ENCODE assay signal across 10 cellular contexts in the genomic region with DNA sequence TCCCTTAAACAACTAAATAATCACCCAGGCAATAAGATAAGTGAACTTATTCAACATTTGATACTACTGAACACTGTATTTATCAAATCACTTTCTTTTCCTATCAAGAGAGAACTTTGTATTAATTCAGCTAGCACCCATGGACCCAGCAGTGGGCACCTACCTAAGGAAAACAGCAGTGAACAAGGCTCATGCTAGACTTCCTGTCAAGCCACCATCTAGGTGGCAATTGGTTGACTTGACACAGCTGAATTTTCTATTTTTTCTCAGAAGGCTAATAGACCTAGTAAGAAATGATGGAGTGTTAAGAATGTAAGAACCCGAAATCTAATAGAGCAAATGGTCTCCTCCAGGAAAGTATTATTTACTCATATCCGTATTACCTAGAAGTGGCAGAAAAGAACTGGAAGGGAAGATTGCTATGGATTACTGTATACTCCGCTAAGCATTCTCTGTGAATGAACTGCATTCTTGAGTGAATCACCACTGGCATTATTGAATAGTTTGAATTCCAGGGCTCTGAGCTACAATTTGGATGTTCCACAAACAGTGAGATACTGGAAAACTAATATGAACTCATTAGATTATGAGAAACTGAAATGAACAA.
DNase-seq lines count a peak whose midpoint lies in the region; ATAC-seq and TF ChIP-seq lines count a peak whose summit lies in the region.
"Had no signal": no experiment of that assay in that cellular context is flagged by ENCODE, and none has a peak within 500 bp of the region (broad histone marks: within the 10 kb centered on the region; RNA-seq: fewer than 3 reads in every experiment).

No MANE protein-coding gene starts in this region.

- DNase-seq in MCF 10A (ENCODE audit: unreplicated experiment) (peak; percentile 67), breast epithelium (ENCODE audit: low spot score in 2 of 2) (no peak), astrocyte of the cerebellum (ENCODE audit: low read depth) (peak; percentile 81), iris pigment epithelial cell (ENCODE audit: low read depth) (peak; percentile 92), upper lobe of left lung (no peak), left colon (no peak), midbrain (lab: John Stamatoyannopoulos, UW) (no peak), type B pancreatic cell (ENCODE audit: extremely low spot score, unreplicated experiment) (no peak)
- DNase-seq: NCI-H2029 had no signal

- no peak for TF ChIP-seq CTCF in MCF 10A (IDR thresholded peaks at IDR 0.05; ENCODE audit: unreplicated experiment)
- no peak for TF ChIP-seq CTCF in breast epithelium (IDR thresholded peaks at IDR 0.05)
- no peak for TF ChIP-seq CTCF in astrocyte of the cerebellum (IDR thresholded peaks at IDR 0.05; ENCODE audit: low read depth, low read length, missing control alignments)
- TF ChIP-seq CTCF in upper lobe of left lung (IDR thresholded peaks at IDR 0.05) = no peak
- TF ChIP-seq CTCF in type B pancreatic cell (conservative IDR thresholded peaks at IDR 0.05) = no peak

- CTCF ChIA-PET in MCF 10A (lab: Yijun Ruan, JAX) = no interaction called here

- H3K9me3 ChIP-seq in breast epithelium = no peaks in the 10 kb centered on the region
- no peaks in the 10 kb centered on the region for H3K9me3 ChIP-seq in upper lobe of left lung

- H3K27ac Mint-ChIP-seq in MCF 10A (ENCODE audit: low read depth, unreplicated experiment) (peak overlapping the region; percentile 77), type B pancreatic cell (no peak overlapping the region)

- no peaks in the 10 kb centered on the region for H3K4me1 ChIP-seq in breast epithelium
- no peaks in the 10 kb centered on the region for H3K4me1 ChIP-seq in upper lobe of left lung

- H3K27me3 Mint-ChIP-seq in MCF 10A (ENCODE audit: insufficient read depth, unreplicated experiment) (no peaks in the 10 kb centered on the region), type B pancreatic cell (no peaks in the 10 kb centered on the region)

- TF ChIP-seq POLR2A in breast epithelium (IDR thresholded peaks at IDR 0.05) (no peak), upper lobe of left lung (IDR thresholded peaks at IDR 0.05) (no peak)

- H3K4me3 ChIP-seq in breast epithelium = no peak overlapping the region
- H3K4me3 ChIP-seq in astrocyte of the cerebellum (ENCODE audit: low read depth, low read length) = no peak overlapping the region
- no peak overlapping the region for H3K4me3 ChIP-seq in upper lobe of left lung

- in situ Hi-C loops in astrocyte of the cerebellum (cut with HindIII; ENCODE audit: low sequenced_read_pairs) = no loop called here

- H3K27me3 ChIP-seq in breast epithelium = no peaks in the 10 kb centered on the region
- H3K27me3 ChIP-seq in upper lobe of left lung = no peaks in the 10 kb centered on the region

- 83 to 89% methylated on average over 3 of the region's 3 CpGs for WGBS in upper lobe of left lung, 2 donors

- H3K4me3 Mint-ChIP-seq in MCF 10A (ENCODE audit: unreplicated experiment) = no peak overlapping the region
- H3K4me3 Mint-ChIP-seq in type B pancreatic cell = no peak overlapping the region

- intact Hi-C loops in MCF 10A (cut with micrococcal nuclease) = no loop called here
- intact Hi-C loops in breast epithelium (cut with DNase I; ENCODE audit: low total_unique reads) = no loop called here
- intact Hi-C loops in left colon (cut with DNase I, micrococcal nuclease) = no loop called here

- H3K27ac ChIP-seq in breast epithelium (peak overlapping the region in 1 of 2 donors; percentile 48), upper lobe of left lung (no peak overlapping the region)
- H3K27ac ChIP-seq: 22Rv1 had no signal

- H3K36me3 ChIP-seq in breast epithelium (no peaks in the 10 kb centered on the region), upper lobe of left lung (no peaks in the 10 kb centered on the region)

- no peak for TF ChIP-seq EP300 in upper lobe of left lung (IDR thresholded peaks at IDR 0.05)

- POLR2A ChIA-PET in MCF 10A (lab: Yijun Ruan, JAX) = interaction anchor here (0.5 to 2.5 kb wide), 3 partner anchors 10 to 1978 kb away, joined by 3 to 12 read pairs (median 3); no protein-coding TSS in a partner anchor

- ATAC-seq in upper lobe of left lung (ENCODE audit: low FRiP score in 2 of 2) (peak; percentile 49 to 88), left colon (no peak)

- BruUV-seq in MCF 10A (replicated peaks; lab: Mats Ljungman, UMichigan) = TSS peak; percentile 78

- H3K36me3 Mint-ChIP-seq in MCF 10A (ENCODE audit: insufficient read depth, unreplicated experiment) (no peaks in the 10 kb centered on the region), type B pancreatic cell (no peaks in the 10 kb centered on the region)

- peaks cover 37% of the 10 kb centered on the region for H3K4me1 Mint-ChIP-seq in MCF 10A (ENCODE audit: insufficient read depth, unreplicated experiment)
- H3K4me1 Mint-ChIP-seq in type B pancreatic cell (ENCODE audit: unreplicated experiment) = peaks cover 6% of the 10 kb centered on the region

- H3K9me3 Mint-ChIP-seq in MCF 10A (ENCODE audit: unreplicated experiment) (no peaks in the 10 kb centered on the region), type B pancreatic cell (no peaks in the 10 kb centered on the region)

Comparison
In these comparisons a context has a peak if more than half of its experiments do, and no peak if none do; other contexts are left out.
1. DNase-seq: peak in MCF 10A (single experiment), astrocyte of the cerebellum (single experiment) and iris pigment epithelial cell (single experiment); none in breast epithelium (0 of 2), upper lobe of left lung (0 of 2), left colon (0 of 2), midbrain (single experiment) and type B pancreatic cell (single experiment).